In the genomic region with DNA sequence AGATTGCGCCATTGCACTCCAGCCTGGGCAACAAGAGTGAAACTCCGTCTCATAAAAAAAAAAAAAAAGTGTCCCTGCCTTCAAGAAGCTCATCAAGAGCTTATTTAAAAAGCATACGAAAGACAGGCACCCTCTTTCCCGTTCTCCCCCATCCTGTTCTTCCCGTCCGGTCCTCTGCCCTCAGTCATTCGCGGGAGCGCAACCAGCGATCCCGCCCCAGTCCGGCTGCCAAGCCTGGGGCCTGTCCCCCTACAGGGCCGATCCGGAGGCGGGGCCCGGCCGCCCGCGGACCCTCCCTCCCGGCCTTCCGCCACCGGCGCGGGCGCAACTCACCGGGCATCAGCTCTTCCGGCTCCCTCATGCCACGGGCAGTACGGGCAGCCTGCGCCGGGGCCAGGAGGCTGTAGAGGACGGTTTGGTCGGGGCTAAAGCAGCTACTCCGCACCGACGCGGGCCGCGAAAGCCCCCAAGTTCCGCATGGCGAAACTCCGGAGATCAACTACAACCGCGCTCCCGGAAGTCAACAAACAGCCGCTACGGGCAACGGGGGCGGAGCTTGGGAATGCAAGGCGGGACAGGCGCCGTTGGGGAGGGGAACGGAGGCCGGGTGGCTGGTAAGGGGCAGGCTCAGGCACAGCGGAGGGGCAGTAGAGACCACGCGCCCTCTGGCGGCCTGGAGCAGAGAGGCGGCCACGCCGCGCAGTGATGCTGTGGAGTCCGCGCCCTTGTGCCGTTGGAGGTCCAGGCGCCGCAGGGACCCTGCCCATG, we compare ENCODE assay signal across 1 cellular context.
TF ChIP-seq lines count a peak whose summit lies in the region.

A gene with protein sequence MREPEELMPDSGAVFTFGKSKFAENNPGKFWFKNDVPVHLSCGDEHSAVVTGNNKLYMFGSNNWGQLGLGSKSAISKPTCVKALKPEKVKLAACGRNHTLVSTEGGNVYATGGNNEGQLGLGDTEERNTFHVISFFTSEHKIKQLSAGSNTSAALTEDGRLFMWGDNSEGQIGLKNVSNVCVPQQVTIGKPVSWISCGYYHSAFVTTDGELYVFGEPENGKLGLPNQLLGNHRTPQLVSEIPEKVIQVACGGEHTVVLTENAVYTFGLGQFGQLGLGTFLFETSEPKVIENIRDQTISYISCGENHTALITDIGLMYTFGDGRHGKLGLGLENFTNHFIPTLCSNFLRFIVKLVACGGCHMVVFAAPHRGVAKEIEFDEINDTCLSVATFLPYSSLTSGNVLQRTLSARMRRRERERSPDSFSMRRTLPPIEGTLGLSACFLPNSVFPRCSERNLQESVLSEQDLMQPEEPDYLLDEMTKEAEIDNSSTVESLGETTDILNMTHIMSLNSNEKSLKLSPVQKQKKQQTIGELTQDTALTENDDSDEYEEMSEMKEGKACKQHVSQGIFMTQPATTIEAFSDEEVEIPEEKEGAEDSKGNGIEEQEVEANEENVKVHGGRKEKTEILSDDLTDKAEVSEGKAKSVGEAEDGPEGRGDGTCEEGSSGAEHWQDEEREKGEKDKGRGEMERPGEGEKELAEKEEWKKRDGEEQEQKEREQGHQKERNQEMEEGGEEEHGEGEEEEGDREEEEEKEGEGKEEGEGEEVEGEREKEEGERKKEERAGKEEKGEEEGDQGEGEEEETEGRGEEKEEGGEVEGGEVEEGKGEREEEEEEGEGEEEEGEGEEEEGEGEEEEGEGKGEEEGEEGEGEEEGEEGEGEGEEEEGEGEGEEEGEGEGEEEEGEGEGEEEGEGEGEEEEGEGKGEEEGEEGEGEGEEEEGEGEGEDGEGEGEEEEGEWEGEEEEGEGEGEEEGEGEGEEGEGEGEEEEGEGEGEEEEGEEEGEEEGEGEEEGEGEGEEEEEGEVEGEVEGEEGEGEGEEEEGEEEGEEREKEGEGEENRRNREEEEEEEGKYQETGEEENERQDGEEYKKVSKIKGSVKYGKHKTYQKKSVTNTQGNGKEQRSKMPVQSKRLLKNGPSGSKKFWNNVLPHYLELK (minus strand): TSS at position 503 of the 768 bp plus-strand sequence. CDS start 142 bp downstream, at position 361.

TF ChIP-seq in HepG2, 621 proteins besides CTCF, POLR2A, EP300 and RAD21 (continued from another document and continues in another):
- TF ChIP-seq, protein P1, sequence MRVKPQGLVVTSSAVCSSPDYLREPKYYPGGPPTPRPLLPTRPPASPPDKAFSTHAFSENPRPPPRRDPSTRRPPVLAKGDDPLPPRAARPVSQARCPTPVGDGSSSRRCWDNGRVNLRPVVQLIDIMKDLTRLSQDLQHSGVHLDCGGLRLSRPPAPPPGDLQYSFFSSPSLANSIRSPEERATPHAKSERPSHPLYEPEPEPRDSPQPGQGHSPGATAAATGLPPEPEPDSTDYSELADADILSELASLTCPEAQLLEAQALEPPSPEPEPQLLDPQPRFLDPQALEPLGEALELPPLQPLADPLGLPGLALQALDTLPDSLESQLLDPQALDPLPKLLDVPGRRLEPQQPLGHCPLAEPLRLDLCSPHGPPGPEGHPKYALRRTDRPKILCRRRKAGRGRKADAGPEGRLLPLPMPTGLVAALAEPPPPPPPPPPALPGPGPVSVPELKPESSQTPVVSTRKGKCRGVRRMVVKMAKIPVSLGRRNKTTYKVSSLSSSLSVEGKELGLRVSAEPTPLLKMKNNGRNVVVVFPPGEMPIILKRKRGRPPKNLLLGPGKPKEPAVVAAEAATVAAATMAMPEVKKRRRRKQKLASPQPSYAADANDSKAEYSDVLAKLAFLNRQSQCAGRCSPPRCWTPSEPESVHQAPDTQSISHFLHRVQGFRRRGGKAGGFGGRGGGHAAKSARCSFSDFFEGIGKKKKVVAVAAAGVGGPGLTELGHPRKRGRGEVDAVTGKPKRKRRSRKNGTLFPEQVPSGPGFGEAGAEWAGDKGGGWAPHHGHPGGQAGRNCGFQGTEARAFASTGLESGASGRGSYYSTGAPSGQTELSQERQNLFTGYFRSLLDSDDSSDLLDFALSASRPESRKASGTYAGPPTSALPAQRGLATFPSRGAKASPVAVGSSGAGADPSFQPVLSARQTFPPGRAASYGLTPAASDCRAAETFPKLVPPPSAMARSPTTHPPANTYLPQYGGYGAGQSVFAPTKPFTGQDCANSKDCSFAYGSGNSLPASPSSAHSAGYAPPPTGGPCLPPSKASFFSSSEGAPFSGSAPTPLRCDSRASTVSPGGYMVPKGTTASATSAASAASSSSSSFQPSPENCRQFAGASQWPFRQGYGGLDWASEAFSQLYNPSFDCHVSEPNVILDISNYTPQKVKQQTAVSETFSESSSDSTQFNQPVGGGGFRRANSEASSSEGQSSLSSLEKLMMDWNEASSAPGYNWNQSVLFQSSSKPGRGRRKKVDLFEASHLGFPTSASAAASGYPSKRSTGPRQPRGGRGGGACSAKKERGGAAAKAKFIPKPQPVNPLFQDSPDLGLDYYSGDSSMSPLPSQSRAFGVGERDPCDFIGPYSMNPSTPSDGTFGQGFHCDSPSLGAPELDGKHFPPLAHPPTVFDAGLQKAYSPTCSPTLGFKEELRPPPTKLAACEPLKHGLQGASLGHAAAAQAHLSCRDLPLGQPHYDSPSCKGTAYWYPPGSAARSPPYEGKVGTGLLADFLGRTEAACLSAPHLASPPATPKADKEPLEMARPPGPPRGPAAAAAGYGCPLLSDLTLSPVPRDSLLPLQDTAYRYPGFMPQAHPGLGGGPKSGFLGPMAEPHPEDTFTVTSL (CRISPR knock-in tag; IDR thresholded peaks at IDR 0.05; ENCODE audit: borderline replicate concordance) = no peak
- TF ChIP-seq, protein P2, sequence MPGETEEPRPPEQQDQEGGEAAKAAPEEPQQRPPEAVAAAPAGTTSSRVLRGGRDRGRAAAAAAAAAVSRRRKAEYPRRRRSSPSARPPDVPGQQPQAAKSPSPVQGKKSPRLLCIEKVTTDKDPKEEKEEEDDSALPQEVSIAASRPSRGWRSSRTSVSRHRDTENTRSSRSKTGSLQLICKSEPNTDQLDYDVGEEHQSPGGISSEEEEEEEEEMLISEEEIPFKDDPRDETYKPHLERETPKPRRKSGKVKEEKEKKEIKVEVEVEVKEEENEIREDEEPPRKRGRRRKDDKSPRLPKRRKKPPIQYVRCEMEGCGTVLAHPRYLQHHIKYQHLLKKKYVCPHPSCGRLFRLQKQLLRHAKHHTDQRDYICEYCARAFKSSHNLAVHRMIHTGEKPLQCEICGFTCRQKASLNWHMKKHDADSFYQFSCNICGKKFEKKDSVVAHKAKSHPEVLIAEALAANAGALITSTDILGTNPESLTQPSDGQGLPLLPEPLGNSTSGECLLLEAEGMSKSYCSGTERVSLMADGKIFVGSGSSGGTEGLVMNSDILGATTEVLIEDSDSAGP (CRISPR knock-in tag; IDR thresholded peaks at IDR 0.05; ENCODE audit: borderline replicate concordance) = peak; percentile 68; the same call in 1 of the 2 replicates
- TF ChIP-seq ZNF446 (CRISPR knock-in tag; IDR thresholded peaks at IDR 0.05) (no peak), ZNF431 (CRISPR knock-in tag; IDR thresholded peaks at IDR 0.05; ENCODE audit: borderline replicate concordance, low read depth) (peak; percentile 56; the same call in 1 of the 2 replicates), NR1H2 (CRISPR knock-in tag; IDR thresholded peaks at IDR 0.05; ENCODE audit: borderline replicate concordance, low read depth) (no peak), ZNF441 (CRISPR knock-in tag; IDR thresholded peaks at IDR 0.05; ENCODE audit: borderline replicate concordance) (no peak), THYN1 (CRISPR knock-in tag; IDR thresholded peaks at IDR 0.05; ENCODE audit: borderline replicate concordance, low read depth) (no peak), ZNF891 (CRISPR knock-in tag; IDR thresholded peaks at IDR 0.05) (0 out of 2 replicates have a peak, but pooled peaks have one; percentile 66), BRCA1 (CRISPR knock-in tag; IDR thresholded peaks at IDR 0.05) (0 out of 2 replicates have a peak, but pooled peaks have one; percentile 44), ZNF747 (CRISPR knock-in tag; IDR thresholded peaks at IDR 0.05; ENCODE audit: borderline replicate concordance) (peak; percentile 58; the same call in 1 of the 2 replicates), SAP130 (CRISPR knock-in tag; IDR thresholded peaks at IDR 0.05; ENCODE audit: low read depth) (peak; percentile 95), AGO2 (optimal IDR thresholded peaks at IDR 0.05; ENCODE audit: low read depth, low read length) (peak; percentile 29), KDM4B (CRISPR knock-in tag; IDR thresholded peaks at IDR 0.05) (0 out of 2 replicates have a peak, but pooled peaks have one; percentile 37), AHR (CRISPR knock-in tag; IDR thresholded peaks at IDR 0.05) (no peak), ZNF883 (CRISPR knock-in tag; IDR thresholded peaks at IDR 0.05; ENCODE audit: not compliant biosample characterization) (no peak), TRIM24 (CRISPR knock-in tag; IDR thresholded peaks at IDR 0.05) (no peak), ZNF383 (CRISPR knock-in tag; IDR thresholded peaks at IDR 0.05; ENCODE audit: borderline replicate concordance) (no peak), PHF8 (CRISPR knock-in tag; IDR thresholded peaks at IDR 0.05) (peak; percentile 87), HNRNPK (IDR thresholded peaks at IDR 0.05; ENCODE audit: low read depth, low read length, poor library complexity, severe bottlenecking) (peak; percentile 13), TAF1 (CRISPR knock-in tag; IDR thresholded peaks at IDR 0.05) (peak; percentile 68; the same call in 1 of the 2 replicates), DR1 (CRISPR knock-in tag; IDR thresholded peaks at IDR 0.05) (no peak)
- TF ChIP-seq, protein P3, sequence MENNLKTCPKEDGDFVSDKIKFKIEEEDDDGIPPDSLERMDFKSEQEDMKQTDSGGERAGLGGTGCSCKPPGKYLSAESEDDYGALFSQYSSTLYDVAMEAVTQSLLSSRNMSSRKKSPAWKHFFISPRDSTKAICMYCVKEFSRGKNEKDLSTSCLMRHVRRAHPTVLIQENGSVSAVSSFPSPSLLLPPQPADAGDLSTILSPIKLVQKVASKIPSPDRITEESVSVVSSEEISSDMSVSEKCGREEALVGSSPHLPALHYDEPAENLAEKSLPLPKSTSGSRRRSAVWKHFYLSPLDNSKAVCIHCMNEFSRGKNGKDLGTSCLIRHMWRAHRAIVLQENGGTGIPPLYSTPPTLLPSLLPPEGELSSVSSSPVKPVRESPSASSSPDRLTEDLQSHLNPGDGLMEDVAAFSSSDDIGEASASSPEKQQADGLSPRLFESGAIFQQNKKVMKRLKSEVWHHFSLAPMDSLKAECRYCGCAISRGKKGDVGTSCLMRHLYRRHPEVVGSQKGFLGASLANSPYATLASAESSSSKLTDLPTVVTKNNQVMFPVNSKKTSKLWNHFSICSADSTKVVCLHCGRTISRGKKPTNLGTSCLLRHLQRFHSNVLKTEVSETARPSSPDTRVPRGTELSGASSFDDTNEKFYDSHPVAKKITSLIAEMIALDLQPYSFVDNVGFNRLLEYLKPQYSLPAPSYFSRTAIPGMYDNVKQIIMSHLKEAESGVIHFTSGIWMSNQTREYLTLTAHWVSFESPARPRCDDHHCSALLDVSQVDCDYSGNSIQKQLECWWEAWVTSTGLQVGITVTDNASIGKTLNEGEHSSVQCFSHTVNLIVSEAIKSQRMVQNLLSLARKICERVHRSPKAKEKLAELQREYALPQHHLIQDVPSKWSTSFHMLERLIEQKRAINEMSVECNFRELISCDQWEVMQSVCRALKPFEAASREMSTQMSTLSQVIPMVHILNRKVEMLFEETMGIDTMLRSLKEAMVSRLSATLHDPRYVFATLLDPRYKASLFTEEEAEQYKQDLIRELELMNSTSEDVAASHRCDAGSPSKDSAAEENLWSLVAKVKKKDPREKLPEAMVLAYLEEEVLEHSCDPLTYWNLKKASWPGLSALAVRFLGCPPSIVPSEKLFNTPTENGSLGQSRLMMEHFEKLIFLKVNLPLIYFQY (CRISPR knock-in tag; IDR thresholded peaks at IDR 0.05; ENCODE audit: borderline replicate concordance) = no peak
- TF ChIP-seq, protein P4, sequence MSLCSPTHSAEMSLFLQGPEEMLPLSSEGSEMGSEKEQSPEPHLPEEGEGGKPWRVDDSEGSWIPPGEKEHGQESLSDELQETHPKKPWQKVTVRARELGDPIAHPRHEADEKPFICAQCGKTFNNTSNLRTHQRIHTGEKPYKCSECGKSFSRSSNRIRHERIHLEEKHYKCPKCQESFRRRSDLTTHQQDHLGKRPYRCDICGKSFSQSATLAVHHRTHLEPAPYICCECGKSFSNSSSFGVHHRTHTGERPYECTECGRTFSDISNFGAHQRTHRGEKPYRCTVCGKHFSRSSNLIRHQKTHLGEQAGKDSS (CRISPR knock-in tag; IDR thresholded peaks at IDR 0.05; ENCODE audit: borderline replicate concordance, low read depth) = no peak
- TF ChIP-seq, protein P5, sequence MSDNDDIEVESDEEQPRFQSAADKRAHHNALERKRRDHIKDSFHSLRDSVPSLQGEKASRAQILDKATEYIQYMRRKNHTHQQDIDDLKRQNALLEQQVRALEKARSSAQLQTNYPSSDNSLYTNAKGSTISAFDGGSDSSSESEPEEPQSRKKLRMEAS (IDR thresholded peaks at IDR 0.05) = peak; percentile 48
- TF ChIP-seq, protein P6, sequence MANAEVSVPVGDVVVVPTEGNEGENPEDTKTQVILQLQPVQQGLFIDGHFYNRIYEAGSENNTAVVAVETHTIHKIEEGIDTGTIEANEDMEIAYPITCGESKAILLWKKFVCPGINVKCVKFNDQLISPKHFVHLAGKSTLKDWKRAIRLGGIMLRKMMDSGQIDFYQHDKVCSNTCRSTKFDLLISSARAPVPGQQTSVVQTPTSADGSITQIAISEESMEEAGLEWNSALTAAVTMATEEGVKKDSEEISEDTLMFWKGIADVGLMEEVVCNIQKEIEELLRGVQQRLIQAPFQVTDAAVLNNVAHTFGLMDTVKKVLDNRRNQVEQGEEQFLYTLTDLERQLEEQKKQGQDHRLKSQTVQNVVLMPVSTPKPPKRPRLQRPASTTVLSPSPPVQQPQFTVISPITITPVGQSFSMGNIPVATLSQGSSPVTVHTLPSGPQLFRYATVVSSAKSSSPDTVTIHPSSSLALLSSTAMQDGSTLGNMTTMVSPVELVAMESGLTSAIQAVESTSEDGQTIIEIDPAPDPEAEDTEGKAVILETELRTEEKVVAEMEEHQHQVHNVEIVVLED (CRISPR knock-in tag; IDR thresholded peaks at IDR 0.05; ENCODE audit: borderline replicate concordance) = peak; percentile 51; the same call in 1 of the 2 replicates
- TF ChIP-seq, protein P7, sequence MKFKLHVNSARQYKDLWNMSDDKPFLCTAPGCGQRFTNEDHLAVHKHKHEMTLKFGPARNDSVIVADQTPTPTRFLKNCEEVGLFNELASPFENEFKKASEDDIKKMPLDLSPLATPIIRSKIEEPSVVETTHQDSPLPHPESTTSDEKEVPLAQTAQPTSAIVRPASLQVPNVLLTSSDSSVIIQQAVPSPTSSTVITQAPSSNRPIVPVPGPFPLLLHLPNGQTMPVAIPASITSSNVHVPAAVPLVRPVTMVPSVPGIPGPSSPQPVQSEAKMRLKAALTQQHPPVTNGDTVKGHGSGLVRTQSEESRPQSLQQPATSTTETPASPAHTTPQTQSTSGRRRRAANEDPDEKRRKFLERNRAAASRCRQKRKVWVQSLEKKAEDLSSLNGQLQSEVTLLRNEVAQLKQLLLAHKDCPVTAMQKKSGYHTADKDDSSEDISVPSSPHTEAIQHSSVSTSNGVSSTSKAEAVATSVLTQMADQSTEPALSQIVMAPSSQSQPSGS (CRISPR knock-in tag; IDR thresholded peaks at IDR 0.05) = peak; percentile 23; the same call in 1 of the 2 replicates
